8 cellular contexts compared by ENCODE assay signal in genomic region chr1:1305300-1306069, GRCh38. TPM values are rescaled to one million over a fixed set of nuclear protein-coding genes. Genes with fewer than 3 reads are reported as not detected.
A peak's percentile ranks its signal among the peaks of the same experiment; 100 is the strongest.
DNase-seq lines count a peak whose midpoint lies in the region; ATAC-seq and TF ChIP-seq lines count a peak whose summit lies in the region.

No MANE protein-coding gene starts in this region.

- 20 to 29% (median 24%) methylated on average over 20 to 25 of the region's 25 CpGs for WGBS in psoas muscle, 3 donors

- H3K4me3 ChIP-seq in BE2C (ENCODE audit: low read depth, low read length) (peak overlapping the region; percentile 90), psoas muscle (peak overlapping the region; percentile 93)

- H3K36me3 ChIP-seq in BE2C (peaks cover 25% of the 10 kb centered on the region), psoas muscle (ENCODE audit: insufficient read depth in 1 of 2, low read depth in 1 of 2) (peaks cover 0 to 8% of the 10 kb centered on the region in 2 donors)

- TF ChIP-seq POLR2A in Raji (IDR thresholded peaks at IDR 0.05; ENCODE audit: insufficient read depth, low read depth, low read length) = peak; percentile 36; the same call in 1 of the 2 replicates

- ATAC-seq in Right ventricle myocardium inferior = peak; percentile 26
- ATAC-seq in psoas muscle = peak in 3 of 4 donors; percentile 7 to 10 (median 9)
- ATAC-seq in HG03442 (IDR thresholded peaks at IDR 0.05; ENCODE audit: unreplicated experiment) = no peak
- ATAC-seq in GM21576 (IDR thresholded peaks at IDR 0.05; ENCODE audit: unreplicated experiment) = no peak

- H3K27ac ChIP-seq in psoas muscle = peak overlapping the region; percentile 67

- H3K4me1 ChIP-seq in BE2C = peaks cover 9% of the 10 kb centered on the region
- peaks cover 45% of the 10 kb centered on the region for H3K4me1 ChIP-seq in psoas muscle

- intact Hi-C loops in Right ventricle myocardium inferior (cut with DNase I) = no loop called here
- intact Hi-C loops in psoas muscle (cut with DNase I) = loop anchor here in 1 of 2 donors (5.0 kb wide), 1 partner anchor 42 kb away; the partner anchor contains the start of gene DVL1

- H3K27me3 ChIP-seq in BE2C (no peaks in the 10 kb centered on the region), psoas muscle (ENCODE audit: insufficient read depth in 3 of 3, low read length in 2 of 3) (no peaks in the 10 kb centered on the region)

- DNase-seq in BE2C (peak; percentile 79), HCEC 1CT (peak; percentile 74), Right ventricle myocardium inferior (ENCODE audit: missing footprints) (peak; percentile 83), psoas muscle (peak; percentile 80 to 84)
- DNase-seq in activated naive CD4-positive, alpha-beta T cell treated with Interleukin-2 at 50 U/mL for 16 hours = peak; percentile 74

- no peaks in the 10 kb centered on the region for H3K9me3 ChIP-seq in BE2C
- no peaks in the 10 kb centered on the region for H3K9me3 ChIP-seq in psoas muscle

- TF ChIP-seq CTCF in BE2C (IDR thresholded peaks at IDR 0.05; ENCODE audit: low read depth, low read length) (peak; percentile 17; the same call in 1 of the 2 replicates), psoas muscle (IDR thresholded peaks at IDR 0.05) (no peak)

RNA-seq across cellular contexts. Expression of gene ACAP3, which starts 2.2 kb away (rescaled TPM):
- polyA plus RNA-seq in BE2C (2012; ENCODE audit: insufficient read depth, insufficient read length, low read depth) = 526 TPM
- total RNA-seq in Right ventricle myocardium inferior = 57.3 TPM
- total RNA-seq in psoas muscle = 10 to 100 TPM; 20.8 to 32.0 (median 26.3) TPM
- 10 to 100 TPM; 14.7 to 23.7 (median 15.5) TPM for polyA plus RNA-seq in psoas muscle

RNA-seq across cellular contexts. Expression of gene PUSL1, which starts 2.9 kb away (rescaled TPM):
- polyA plus RNA-seq in BE2C (2012; ENCODE audit: insufficient read depth, insufficient read length, low read depth) = 58.9 TPM
- total RNA-seq in Right ventricle myocardium inferior (10.3 TPM), psoas muscle (1 to 10 TPM; 3.7 to 7.3 (median 5.8) TPM)
- polyA plus RNA-seq in psoas muscle = 1 to 10 TPM; 7.9 to 9.1 (median 9.0) TPM

RNA-seq across cellular contexts. Expression of gene INTS11, which starts 19.0 kb away (rescaled TPM):
- 605 TPM for polyA plus RNA-seq in BE2C (2012; ENCODE audit: insufficient read depth, insufficient read length, low read depth)
- total RNA-seq in Right ventricle myocardium inferior (75.7 TPM), psoas muscle (10 to 100 TPM; 55.6 to 80.8 (median 64.0) TPM)
- 10 to 100 TPM; 71.2 to 72.7 (median 71.8) TPM for polyA plus RNA-seq in psoas muscle

RNA-seq across cellular contexts. Expression of gene CPTP, which starts 19.1 kb away (rescaled TPM):
- polyA plus RNA-seq in BE2C (2012; ENCODE audit: insufficient read depth, insufficient read length, low read depth) = 25.3 TPM
- total RNA-seq in Right ventricle myocardium inferior (119 TPM), psoas muscle (10 to 100 TPM; 18.2 to 39.5 (median 23.8) TPM)
- 10 to 100 TPM; 31.3 to 38.1 (median 33.4) TPM for polyA plus RNA-seq in psoas muscle

RNA-seq across cellular contexts. Expression of gene SCNN1D, which starts 25.2 kb away (rescaled TPM):
- polyA plus RNA-seq in BE2C (2012; ENCODE audit: insufficient read depth, insufficient read length, low read depth) = 5.7 TPM
- total RNA-seq in Right ventricle myocardium inferior (3.0 TPM), psoas muscle (1 to 10 TPM; 1.4 to 3.5 (median 1.4) TPM)
- 1 to 10 TPM in 2 of 3 donors, under 1 TPM in 1; 0.48 to 2.0 (median 1.6) TPM for polyA plus RNA-seq in psoas muscle

Comparison
In these comparisons a context has a peak if more than half of its experiments do, and no peak if none do; other contexts are left out.
1. ATAC-seq: peak in Right ventricle myocardium inferior (single experiment) and psoas muscle (3 of 4); none in HG03442 (single experiment) and GM21576 (single experiment).
2. Peak in every context shown above with its lines, with median percentiles within 50 percentile points of each other: DNase-seq.